ENCODE assay signal across 28 cellular contexts in genomic region chr5:77328926-77329647, GRCh38.
DNase-seq lines count a peak whose midpoint lies in the region; ATAC-seq and FAIRE-seq lines count a peak whose summit lies in the region.
"Had no signal": no experiment of that assay in that cellular context is flagged by ENCODE, and none has a peak within 500 bp of the region (broad histone marks: within the 10 kb centered on the region; RNA-seq: fewer than 3 reads in every experiment).

No MANE protein-coding gene starts in this region.

- no peak overlapping the region for H3K4me3 Mint-ChIP-seq in activated naive CD4-positive, alpha-beta T cell treated with anti-CD3 and anti-CD28 coated beads, Interleukin-2, amount 10 ng/mL, durations not matched to agents 7 days and 5 days
- H3K4me3 Mint-ChIP-seq in stimulated activated naive CD8-positive, alpha-beta T cell treated with anti-CD3 and anti-CD28 coated beads, Interleukin-15, amount 100 ng/mL, for 72 hours, result peak overlapping the region; percentile 35 to 54
- H3K4me3 Mint-ChIP-seq: H9, IgD-negative memory B cell, nephron had no signal

- H3K4me1 Mint-ChIP-seq in activated naive CD4-positive, alpha-beta T cell treated with anti-CD3 and anti-CD28 coated beads, Interleukin-2, amount 10 ng/mL, durations not matched to agents 7 days and 5 days, result peaks cover 42% of the 10 kb centered on the region
- peaks cover 42% of the 10 kb centered on the region for H3K4me1 Mint-ChIP-seq in stimulated activated naive CD8-positive, alpha-beta T cell treated with anti-CD3 and anti-CD28 coated beads, Interleukin-15, amount 100 ng/mL, for 72 hours
- H3K4me1 Mint-ChIP-seq: IgD-negative memory B cell had no signal

- peaks cover 8% of the 10 kb centered on the region for H3K27me3 Mint-ChIP-seq in activated naive CD4-positive, alpha-beta T cell treated with anti-CD3 and anti-CD28 coated beads, Interleukin-2, amount 10 ng/mL, durations not matched to agents 7 days and 5 days
- H3K27me3 Mint-ChIP-seq in stimulated activated naive CD8-positive, alpha-beta T cell treated with anti-CD3 and anti-CD28 coated beads, Interleukin-15, amount 100 ng/mL, for 72 hours, result peaks cover 25% of the 10 kb centered on the region

- CTCF ChIA-PET in activated naive CD4-positive, alpha-beta T cell treated with anti-CD3 and anti-CD28 coated beads, Interleukin-2, amount 10 ng/mL, durations not matched to agents 7 days and 5 days (lab: Charles Lee), result no interaction called here

- peak; percentile 96 for ATAC-seq in stimulated activated naive CD8-positive, alpha-beta T cell treated with anti-CD3 and anti-CD28 coated beads, Interleukin-15, amount 100 ng/mL, for 72 hours
- ATAC-seq in HG03432 (IDR thresholded peaks at IDR 0.05; ENCODE audit: unreplicated experiment), result no peak
- ATAC-seq: heart left ventricle had no signal

- peaks cover 7% of the 10 kb centered on the region for H3K36me3 Mint-ChIP-seq in activated naive CD4-positive, alpha-beta T cell treated with anti-CD3 and anti-CD28 coated beads, Interleukin-2, amount 10 ng/mL, durations not matched to agents 7 days and 5 days
- H3K36me3 Mint-ChIP-seq: IgD-negative memory B cell had no signal

- H3K27ac Mint-ChIP-seq in activated naive CD4-positive, alpha-beta T cell treated with anti-CD3 and anti-CD28 coated beads, Interleukin-2, amount 10 ng/mL, durations not matched to agents 7 days and 5 days, result peak overlapping the region; percentile 82
- H3K27ac Mint-ChIP-seq in stimulated activated naive CD8-positive, alpha-beta T cell treated with anti-CD3 and anti-CD28 coated beads, Interleukin-15, amount 100 ng/mL, for 72 hours, result peak overlapping the region; percentile 85 to 97
- H3K27ac Mint-ChIP-seq: H9, IgD-negative memory B cell, nephron had no signal

- no peaks in the 10 kb centered on the region for H3K9me3 Mint-ChIP-seq in activated naive CD4-positive, alpha-beta T cell treated with anti-CD3 and anti-CD28 coated beads, Interleukin-2, amount 10 ng/mL, durations not matched to agents 7 days and 5 days
- no peaks in the 10 kb centered on the region for H3K9me3 Mint-ChIP-seq in stimulated activated naive CD8-positive, alpha-beta T cell treated with anti-CD3 and anti-CD28 coated beads, Interleukin-15, amount 100 ng/mL, for 72 hours
- H3K9me3 Mint-ChIP-seq: H9, IgD-negative memory B cell, nephron had no signal

- DNase-seq in activated naive CD4-positive, alpha-beta T cell treated with anti-CD3 and anti-CD28 coated beads, Interleukin-2, amount 10 ng/mL, durations not matched to agents 7 days and 5 days, result no peak
- no peak for DNase-seq in activated naive CD4-positive, alpha-beta T cell (lab: John Stamatoyannopoulos, UW)
- peak; percentile 20 to 27 for DNase-seq in activated T-cell treated with anti-CD3 and anti-CD28 coated beads, Interleukin-2, amount 50 U/mL, for 48 hours
- no peak for DNase-seq in stimulated activated naive CD8-positive, alpha-beta T cell treated with anti-CD3 and anti-CD28 coated beads, Interleukin-15, amount 100 ng/mL, for 72 hours
- DNase-seq in DMS79 (lab: John Stamatoyannopoulos, UW) (no peak), GM19240 (ENCODE audit: insufficient read length, low spot score) (no peak)
- DNase-seq: activated gamma-delta T cell; aorta; Caco-2; colonic mucosa; DMS79 treated with DMSO at 0.1 percent for 48 hours; effector memory CD4-positive, alpha-beta T cell; foreskin fibroblast; GF-D8; H9; heart left ventricle; kidney; NCI-H1092; NCI-H187 treated with DMSO at 0.1 percent for 48 hours; NCI-H526; right cardiac atrium; stimulated activated CD4-positive, alpha-beta T cell treated with anti-CD3 and anti-CD28 coated beads, Interleukin-4, amount 100 ng/mL, for 1 hour; testis had no signal

- peak; percentile 37 for FAIRE-seq in endometrium (lab: Jason Lieb, UNC)
- FAIRE-seq: GM19239, kidney had no signal

Comparison
In these comparisons a context has a peak if more than half of its experiments do, and no peak if none do; other contexts are left out.
1. DNase-seq: peak in activated T-cell treated with anti-CD3 and anti-CD28 coated beads, Interleukin-2, amount 50 U/mL, for 48 hours (2 of 2); none in activated naive CD4-positive, alpha-beta T cell treated with anti-CD3 and anti-CD28 coated beads, Interleukin-2, amount 10 ng/mL, durations not matched to agents 7 days and 5 days (single experiment), activated naive CD4-positive, alpha-beta T cell (0 of 4), stimulated activated naive CD8-positive, alpha-beta T cell treated with anti-CD3 and anti-CD28 coated beads, Interleukin-15, amount 100 ng/mL, for 72 hours (0 of 2), DMS79 (single experiment) and GM19240 (single experiment).